In the genomic region with DNA sequence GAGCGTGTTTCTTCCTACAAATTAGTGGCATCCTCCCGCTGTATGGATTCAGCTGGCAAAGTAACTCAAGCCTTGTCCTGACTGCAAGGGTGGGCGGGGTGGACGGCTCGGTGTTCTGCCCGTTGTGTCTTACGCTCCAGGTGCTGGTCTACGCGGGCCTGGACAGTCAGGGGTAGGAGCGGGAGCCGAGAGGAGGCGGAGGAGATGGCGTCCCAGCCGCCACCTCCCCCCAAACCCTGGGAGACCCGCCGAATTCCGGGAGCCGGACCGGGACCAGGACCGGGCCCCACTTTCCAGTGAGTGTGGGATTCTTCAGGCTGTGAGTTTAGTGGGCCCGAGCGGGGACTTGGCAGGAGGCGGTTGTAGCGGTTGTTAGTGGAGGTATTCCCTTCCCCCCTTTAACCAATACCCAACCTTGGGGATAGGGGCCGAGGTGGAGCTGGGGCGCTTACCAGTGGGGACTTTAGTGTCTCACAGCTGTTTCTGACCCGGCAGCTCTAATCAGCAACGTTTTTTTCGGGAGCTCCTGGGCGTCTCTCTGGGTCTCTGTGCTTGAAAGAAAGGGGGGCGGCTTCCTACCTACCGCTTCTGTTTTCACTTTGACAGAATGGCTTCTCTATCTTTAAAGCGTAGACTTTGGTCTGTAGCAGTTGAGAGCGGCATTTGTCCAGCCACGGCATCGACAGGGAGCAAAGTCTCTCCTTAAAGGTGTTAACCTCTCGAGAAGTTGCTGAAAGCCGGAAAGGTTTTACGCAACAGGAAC, we compare ENCODE assay signal across 7 cellular contexts. TPM values are rescaled to one million over a fixed set of nuclear protein-coding genes. Genes with fewer than 3 reads are reported as not detected.
DNase-seq lines count a peak whose midpoint lies in the region; ATAC-seq and TF ChIP-seq lines count a peak whose summit lies in the region.

Gene PEX13 (plus strand): TSS at position 165 of the 763 bp plus-strand sequence. CDS start 40 bp downstream, at position 205.
Gene PUS10 (minus strand): TSS at position 700 of the 763 bp plus-strand sequence. CDS start 6,365 bp downstream, outside the sequence.

- H3K36me3 Mint-ChIP-seq in HFFc6 (ENCODE audit: low read depth): peaks cover 11% of the 10 kb centered on the region

- ATAC-seq in gastrocnemius medialis: peak; percentile 88 to 90

- intact Hi-C loops in gastrocnemius medialis (cut with DNase I; ENCODE audit: low total_unique reads): loop anchor here (1.0 to 2.0 kb wide), 4 partner anchors 29 to 159 kb away; partner anchors contain the start of genes REL and SANBR

- H3K4me3 ChIP-seq in NB4 (ENCODE audit: low read depth, low read length): peak within 1 kb of the TSS; percentile 89
- peak within 1 kb of the TSS; percentile 92 for H3K4me3 ChIP-seq in astrocyte of the spinal cord (ENCODE audit: low read depth, low read length)
- H3K4me3 ChIP-seq in gastrocnemius medialis: peak within 1 kb of the TSS; percentile 85 to 94 (median 90)

- H3K4me3 Mint-ChIP-seq in HFFc6: peak within 1 kb of the TSS; percentile 100

- H3K27me3 ChIP-seq in gastrocnemius medialis: no peaks in the 10 kb centered on the region

- H3K4me1 ChIP-seq in gastrocnemius medialis: peaks cover 30 to 36% of the 10 kb centered on the region in 2 donors

- peak; percentile 64 for TF ChIP-seq POLR2A in NB4 (IDR thresholded peaks at IDR 0.05; ENCODE audit: extremely low read depth, insufficient read length)
- peak; percentile 84 to 86 for TF ChIP-seq POLR2A in gastrocnemius medialis (IDR thresholded peaks at IDR 0.05)

- H3K27ac ChIP-seq in gastrocnemius medialis: peak within 1 kb of the TSS; percentile 94 to 96 (median 95)

- in situ Hi-C loops in GM13977 (cut with MboI; ENCODE audit: low pct_unique_long_range_greater_than_20kb, low sequenced_read_pairs, unreplicated experiment) (no loop called here), astrocyte of the spinal cord (cut with HindIII; ENCODE audit: low sequenced_read_pairs) (no loop called here), gastrocnemius medialis (cut with MboI; ENCODE audit: low sequenced_read_pairs in 4 of 4) (no loop called here)

- peaks cover 47% of the 10 kb centered on the region for H3K4me1 Mint-ChIP-seq in HFFc6 (ENCODE audit: low read depth)

- peaks cover 1% of the 10 kb centered on the region for H3K27me3 Mint-ChIP-seq in HFFc6 (ENCODE audit: insufficient read depth)

- H3K36me3 ChIP-seq in gastrocnemius medialis: no peaks in the 10 kb centered on the region

- peak within 1 kb of the TSS; percentile 97 for H3K27ac Mint-ChIP-seq in HFFc6

- no peaks in the 10 kb centered on the region for H3K9me3 ChIP-seq in gastrocnemius medialis

- H3K9me3 Mint-ChIP-seq in HFFc6: peaks cover 7% of the 10 kb centered on the region; the same call in 1 of the 2 replicates

- TF ChIP-seq CTCF in GM13977 (IDR thresholded peaks at IDR 0.05; ENCODE audit: extremely low read depth, insufficient read depth, missing control alignments) (no peak), HFFc6 (IDR thresholded peaks at IDR 0.05) (no peak), NB4 (IDR thresholded peaks at IDR 0.05; ENCODE audit: low read depth, low read length) (no peak), astrocyte of the spinal cord (IDR thresholded peaks at IDR 0.05; ENCODE audit: low read depth, low read length) (no peak), gastrocnemius medialis (IDR thresholded peaks at IDR 0.05 in 4 of 5, conservative IDR thresholded peaks at IDR 0.05 in 1 of 5) (peak in 1 of 5 experiments; percentile 39)

- DNase-seq in GM13977 (ENCODE audit: low spot score): peak; percentile 69
- peak; percentile 60 for DNase-seq in HFFc6
- DNase-seq in NB4 (ENCODE audit: low read depth): peak; percentile 88
- peak; percentile 29 to 80 (median 59) for DNase-seq in T-helper 2 cell
- no peak for DNase-seq in astrocyte of the spinal cord (ENCODE audit: low read depth, low spot score)
- DNase-seq in iPS DF 4.7 (ENCODE audit: extremely low read depth, low spot score): peak; percentile 25
- peak; percentile 75 to 80 for DNase-seq in gastrocnemius medialis

RNA-seq across cellular contexts. Expression of gene PEX13, which starts in this region (rescaled TPM):
- 10 to 100 TPM; 21.2 to 24.1 (median 22.4) TPM for total RNA-seq in HFFc6 (2021; fragmentation: NEBNext Ultra II Directional; extraction: Animal tissue kit (Norgen Biotek cat#: 25700))
- 10 to 100 TPM; 19.3 to 53.9 (median 35.4) TPM for total RNA-seq in gastrocnemius medialis

RNA-seq across cellular contexts. Expression of gene PUS10, which starts in this region (rescaled TPM):
- 1 to 10 TPM; 4.2 to 6.1 (median 5.3) TPM for total RNA-seq in HFFc6 (2021; fragmentation: NEBNext Ultra II Directional; extraction: Animal tissue kit (Norgen Biotek cat#: 25700))
- 1 to 10 TPM; 1.0 to 5.0 (median 3.5) TPM for total RNA-seq in gastrocnemius medialis
